ENCODE assay signal across 4 cellular contexts in the genomic region with DNA sequence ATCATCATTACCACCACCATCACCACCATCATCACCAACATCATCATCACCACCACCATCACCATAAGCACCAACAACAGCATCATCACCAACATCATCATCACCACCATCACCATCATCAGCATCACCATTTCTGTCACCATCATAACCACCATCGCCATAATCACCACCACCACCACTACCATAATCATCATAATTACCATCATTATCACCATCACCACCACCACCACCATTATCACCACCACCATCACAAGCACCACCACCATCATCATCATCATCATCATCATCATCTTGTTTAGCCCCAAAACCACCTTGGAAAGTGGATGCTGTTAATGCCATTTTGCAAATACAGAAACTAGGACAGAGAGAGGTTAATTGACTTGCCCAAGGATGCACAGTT.
TF ChIP-seq lines count a peak whose summit lies in the region.

No MANE protein-coding gene starts in this region.

TF ChIP-seq in HepG2, 621 proteins besides CTCF, POLR2A, EP300 and RAD21:
- no peak for TF ChIP-seq FOXK2 (IDR thresholded peaks at IDR 0.05)
- TF ChIP-seq CREB1 (IDR thresholded peaks at IDR 0.05), result peak; percentile 90
- no peak for TF ChIP-seq CREB1 (CRISPR knock-in tag; IDR thresholded peaks at IDR 0.05)

TF ChIP-seq in HEK293, 187 proteins besides CTCF, POLR2A, EP300 and RAD21:
- TF ChIP-seq SCRT2 (tag by site-specific recombination; IDR thresholded peaks at IDR 0.05) (no peak), ZNF521 (tag by site-specific recombination; IDR thresholded peaks at IDR 0.05) (0 out of 2 replicates have a peak, but pooled peaks have one; percentile 83), ZNF112 (tag by site-specific recombination; IDR thresholded peaks at IDR 0.05) (no peak), SP3 (tag by site-specific recombination; IDR thresholded peaks at IDR 0.05) (no peak), KLF8 (tag by site-specific recombination; IDR thresholded peaks at IDR 0.05) (no peak)
- TF ChIP-seq, protein P1, sequence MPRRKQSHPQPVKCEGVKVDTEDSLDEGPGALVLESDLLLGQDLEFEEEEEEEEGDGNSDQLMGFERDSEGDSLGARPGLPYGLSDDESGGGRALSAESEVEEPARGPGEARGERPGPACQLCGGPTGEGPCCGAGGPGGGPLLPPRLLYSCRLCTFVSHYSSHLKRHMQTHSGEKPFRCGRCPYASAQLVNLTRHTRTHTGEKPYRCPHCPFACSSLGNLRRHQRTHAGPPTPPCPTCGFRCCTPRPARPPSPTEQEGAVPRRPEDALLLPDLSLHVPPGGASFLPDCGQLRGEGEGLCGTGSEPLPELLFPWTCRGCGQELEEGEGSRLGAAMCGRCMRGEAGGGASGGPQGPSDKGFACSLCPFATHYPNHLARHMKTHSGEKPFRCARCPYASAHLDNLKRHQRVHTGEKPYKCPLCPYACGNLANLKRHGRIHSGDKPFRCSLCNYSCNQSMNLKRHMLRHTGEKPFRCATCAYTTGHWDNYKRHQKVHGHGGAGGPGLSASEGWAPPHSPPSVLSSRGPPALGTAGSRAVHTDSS (tag by site-specific recombination; IDR thresholded peaks at IDR 0.05), result peak; percentile 88
TF ChIP-seq in HEK293: peak in this region for 2.

TF ChIP-seq in H1, 55 proteins besides CTCF, POLR2A, EP300 and RAD21 (continues in another document):
- TF ChIP-seq TEAD4 (IDR thresholded peaks at IDR 0.05; ENCODE audit: low read depth, low read length) (no peak), KDM1A (IDR thresholded peaks at IDR 0.05; ENCODE audit: borderline replicate concordance, low read length) (no peak), FOSL1 (IDR thresholded peaks at IDR 0.05; ENCODE audit: insufficient read depth, low read depth, low read length) (no peak), KDM5A (IDR thresholded peaks at IDR 0.05; ENCODE audit: low read length) (no peak), SIX5 (IDR thresholded peaks at IDR 0.05; ENCODE audit: low read depth, low read length) (no peak), TAF7 (optimal IDR thresholded peaks at IDR 0.05; ENCODE audit: borderline replicate concordance, low read depth, low read length) (no peak), BRCA1 (IDR thresholded peaks at IDR 0.05; ENCODE audit: low read depth, low read length) (no peak), CBX8 (IDR thresholded peaks at IDR 0.05; ENCODE audit: borderline replicate concordance, low read depth, low read length) (no peak), NRF1 (IDR thresholded peaks at IDR 0.05; ENCODE audit: low read depth, low read length) (no peak)
- TF ChIP-seq, protein P2, sequence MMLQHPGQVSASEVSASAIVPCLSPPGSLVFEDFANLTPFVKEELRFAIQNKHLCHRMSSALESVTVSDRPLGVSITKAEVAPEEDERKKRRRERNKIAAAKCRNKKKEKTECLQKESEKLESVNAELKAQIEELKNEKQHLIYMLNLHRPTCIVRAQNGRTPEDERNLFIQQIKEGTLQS (IDR thresholded peaks at IDR 0.05; ENCODE audit: insufficient read depth, low read depth, low read length), result no peak
- TF ChIP-seq, protein P3, sequence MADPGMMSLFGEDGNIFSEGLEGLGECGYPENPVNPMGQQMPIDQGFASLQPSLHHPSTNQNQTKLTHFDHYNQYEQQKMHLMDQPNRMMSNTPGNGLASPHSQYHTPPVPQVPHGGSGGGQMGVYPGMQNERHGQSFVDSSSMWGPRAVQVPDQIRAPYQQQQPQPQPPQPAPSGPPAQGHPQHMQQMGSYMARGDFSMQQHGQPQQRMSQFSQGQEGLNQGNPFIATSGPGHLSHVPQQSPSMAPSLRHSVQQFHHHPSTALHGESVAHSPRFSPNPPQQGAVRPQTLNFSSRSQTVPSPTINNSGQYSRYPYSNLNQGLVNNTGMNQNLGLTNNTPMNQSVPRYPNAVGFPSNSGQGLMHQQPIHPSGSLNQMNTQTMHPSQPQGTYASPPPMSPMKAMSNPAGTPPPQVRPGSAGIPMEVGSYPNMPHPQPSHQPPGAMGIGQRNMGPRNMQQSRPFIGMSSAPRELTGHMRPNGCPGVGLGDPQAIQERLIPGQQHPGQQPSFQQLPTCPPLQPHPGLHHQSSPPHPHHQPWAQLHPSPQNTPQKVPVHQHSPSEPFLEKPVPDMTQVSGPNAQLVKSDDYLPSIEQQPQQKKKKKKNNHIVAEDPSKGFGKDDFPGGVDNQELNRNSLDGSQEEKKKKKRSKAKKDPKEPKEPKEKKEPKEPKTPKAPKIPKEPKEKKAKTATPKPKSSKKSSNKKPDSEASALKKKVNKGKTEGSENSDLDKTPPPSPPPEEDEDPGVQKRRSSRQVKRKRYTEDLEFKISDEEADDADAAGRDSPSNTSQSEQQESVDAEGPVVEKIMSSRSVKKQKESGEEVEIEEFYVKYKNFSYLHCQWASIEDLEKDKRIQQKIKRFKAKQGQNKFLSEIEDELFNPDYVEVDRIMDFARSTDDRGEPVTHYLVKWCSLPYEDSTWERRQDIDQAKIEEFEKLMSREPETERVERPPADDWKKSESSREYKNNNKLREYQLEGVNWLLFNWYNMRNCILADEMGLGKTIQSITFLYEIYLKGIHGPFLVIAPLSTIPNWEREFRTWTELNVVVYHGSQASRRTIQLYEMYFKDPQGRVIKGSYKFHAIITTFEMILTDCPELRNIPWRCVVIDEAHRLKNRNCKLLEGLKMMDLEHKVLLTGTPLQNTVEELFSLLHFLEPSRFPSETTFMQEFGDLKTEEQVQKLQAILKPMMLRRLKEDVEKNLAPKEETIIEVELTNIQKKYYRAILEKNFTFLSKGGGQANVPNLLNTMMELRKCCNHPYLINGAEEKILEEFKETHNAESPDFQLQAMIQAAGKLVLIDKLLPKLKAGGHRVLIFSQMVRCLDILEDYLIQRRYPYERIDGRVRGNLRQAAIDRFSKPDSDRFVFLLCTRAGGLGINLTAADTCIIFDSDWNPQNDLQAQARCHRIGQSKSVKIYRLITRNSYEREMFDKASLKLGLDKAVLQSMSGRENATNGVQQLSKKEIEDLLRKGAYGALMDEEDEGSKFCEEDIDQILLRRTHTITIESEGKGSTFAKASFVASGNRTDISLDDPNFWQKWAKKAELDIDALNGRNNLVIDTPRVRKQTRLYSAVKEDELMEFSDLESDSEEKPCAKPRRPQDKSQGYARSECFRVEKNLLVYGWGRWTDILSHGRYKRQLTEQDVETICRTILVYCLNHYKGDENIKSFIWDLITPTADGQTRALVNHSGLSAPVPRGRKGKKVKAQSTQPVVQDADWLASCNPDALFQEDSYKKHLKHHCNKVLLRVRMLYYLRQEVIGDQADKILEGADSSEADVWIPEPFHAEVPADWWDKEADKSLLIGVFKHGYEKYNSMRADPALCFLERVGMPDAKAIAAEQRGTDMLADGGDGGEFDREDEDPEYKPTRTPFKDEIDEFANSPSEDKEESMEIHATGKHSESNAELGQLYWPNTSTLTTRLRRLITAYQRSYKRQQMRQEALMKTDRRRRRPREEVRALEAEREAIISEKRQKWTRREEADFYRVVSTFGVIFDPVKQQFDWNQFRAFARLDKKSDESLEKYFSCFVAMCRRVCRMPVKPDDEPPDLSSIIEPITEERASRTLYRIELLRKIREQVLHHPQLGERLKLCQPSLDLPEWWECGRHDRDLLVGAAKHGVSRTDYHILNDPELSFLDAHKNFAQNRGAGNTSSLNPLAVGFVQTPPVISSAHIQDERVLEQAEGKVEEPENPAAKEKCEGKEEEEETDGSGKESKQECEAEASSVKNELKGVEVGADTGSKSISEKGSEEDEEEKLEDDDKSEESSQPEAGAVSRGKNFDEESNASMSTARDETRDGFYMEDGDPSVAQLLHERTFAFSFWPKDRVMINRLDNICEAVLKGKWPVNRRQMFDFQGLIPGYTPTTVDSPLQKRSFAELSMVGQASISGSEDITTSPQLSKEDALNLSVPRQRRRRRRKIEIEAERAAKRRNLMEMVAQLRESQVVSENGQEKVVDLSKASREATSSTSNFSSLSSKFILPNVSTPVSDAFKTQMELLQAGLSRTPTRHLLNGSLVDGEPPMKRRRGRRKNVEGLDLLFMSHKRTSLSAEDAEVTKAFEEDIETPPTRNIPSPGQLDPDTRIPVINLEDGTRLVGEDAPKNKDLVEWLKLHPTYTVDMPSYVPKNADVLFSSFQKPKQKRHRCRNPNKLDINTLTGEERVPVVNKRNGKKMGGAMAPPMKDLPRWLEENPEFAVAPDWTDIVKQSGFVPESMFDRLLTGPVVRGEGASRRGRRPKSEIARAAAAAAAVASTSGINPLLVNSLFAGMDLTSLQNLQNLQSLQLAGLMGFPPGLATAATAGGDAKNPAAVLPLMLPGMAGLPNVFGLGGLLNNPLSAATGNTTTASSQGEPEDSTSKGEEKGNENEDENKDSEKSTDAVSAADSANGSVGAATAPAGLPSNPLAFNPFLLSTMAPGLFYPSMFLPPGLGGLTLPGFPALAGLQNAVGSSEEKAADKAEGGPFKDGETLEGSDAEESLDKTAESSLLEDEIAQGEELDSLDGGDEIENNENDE (IDR thresholded peaks at IDR 0.05; ENCODE audit: insufficient replicate concordance, low read length), result no peak

TF ChIP-seq in GM12891, 5 proteins besides CTCF, POLR2A, EP300 and RAD21:
- no peak for TF ChIP-seq TAF1 (IDR thresholded peaks at IDR 0.05; ENCODE audit: low read depth, low read length)
TF ChIP-seq in GM12891: peak in this region for 0.
